In the genomic region with DNA sequence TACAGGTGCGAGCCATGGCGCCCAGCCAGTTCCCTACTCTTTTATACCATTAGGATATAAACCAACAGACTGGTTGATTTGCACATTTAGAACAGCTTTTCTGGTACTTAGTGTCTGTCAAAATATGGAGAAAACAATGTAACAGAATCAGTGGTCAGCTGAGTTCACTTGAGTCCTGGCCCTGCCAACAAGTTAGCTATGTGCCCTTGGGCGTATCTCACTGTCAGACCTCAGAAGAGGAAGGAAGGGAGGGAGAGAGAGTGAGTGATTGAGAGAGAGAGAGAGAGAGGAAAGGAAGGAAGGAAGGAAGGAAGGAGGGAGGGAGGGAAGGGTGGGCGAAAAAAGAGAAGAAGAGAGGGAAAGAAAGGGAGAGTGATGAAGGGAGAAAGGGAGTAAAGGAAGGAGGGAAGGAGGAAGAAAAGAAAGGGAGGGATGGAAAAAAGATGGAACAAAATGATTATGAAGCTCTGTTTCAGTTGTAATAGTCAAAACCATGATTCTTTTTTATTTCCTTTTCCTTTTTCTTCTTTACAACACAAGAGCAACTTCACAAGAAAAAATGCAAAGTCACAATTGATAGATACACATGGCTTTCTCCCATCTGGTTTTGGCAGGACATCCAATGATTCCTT, we compare ENCODE assay signal across 1 cellular context.
A peak's percentile ranks its signal among the peaks of the same experiment; 100 is the strongest.
TF ChIP-seq lines count a peak whose summit lies in the region.

No MANE protein-coding gene starts in this region.

TF ChIP-seq in K562, 482 proteins besides CTCF, POLR2A, EP300 and RAD21:
- TF ChIP-seq ZNF512 (tag; IDR thresholded peaks at IDR 0.05) (peak; percentile 64), PCBP2 (IDR thresholded peaks at IDR 0.05; ENCODE audit: low read depth, low read length, poor library complexity, severe bottlenecking) (peak; percentile 73), RFX1 (IDR thresholded peaks at IDR 0.05) (no peak)
